16 cellular contexts compared by ENCODE assay signal in genomic region chr2:160372010-160372356, GRCh38.
A peak's percentile ranks its signal among the peaks of the same experiment; 100 is the strongest.
DNase-seq lines count a peak whose midpoint lies in the region; ATAC-seq and TF ChIP-seq lines count a peak whose summit lies in the region.
"Had no signal": no experiment of that assay in that cellular context is flagged by ENCODE, and none has a peak within 500 bp of the region (broad histone marks: within the 10 kb centered on the region; RNA-seq: fewer than 3 reads in every experiment).

No MANE protein-coding gene starts in this region.

- H3K27ac Mint-ChIP-seq in MCF 10A (ENCODE audit: low read depth, unreplicated experiment) (peak overlapping the region; percentile 85), endodermal cell (peak overlapping the region; percentile 11), natural killer cell (peak overlapping the region; percentile 72 to 86)

- H3K9me3 Mint-ChIP-seq in MCF 10A (ENCODE audit: unreplicated experiment), result peaks cover 8% of the 10 kb centered on the region
- H3K9me3 Mint-ChIP-seq in endodermal cell, result no peaks in the 10 kb centered on the region
- no peaks in the 10 kb centered on the region for H3K9me3 Mint-ChIP-seq in natural killer cell
- H3K9me3 Mint-ChIP-seq: naive B cell had no signal

- WGBS in mammary epithelial cell (ENCODE audit: low coverage, missing lambda C conversion rate), result 100% methylated on average over 1 of the region's 1 CpG
- 94% methylated on average over 1 of the region's 1 CpG; no CpG with 5 or more reads in 1 of the 2 experiments for WGBS in endodermal cell (ENCODE audit: insufficient coverage in 1 of 2, insufficient read length in 1 of 2), 2 experiments
- 36 to 63% methylated on average over 1 of the region's 1 CpG for WGBS in transverse colon (ENCODE audit: low coverage in 1 of 2), 2 donors

- DNase-seq in MCF 10A (ENCODE audit: unreplicated experiment) (no peak), mammary epithelial cell (no peak), endodermal cell (no peak), natural killer cell (no peak), transverse colon (no peak), left lobe of liver (ENCODE audit: low spot score) (no peak), LoVo (ENCODE audit: low spot score) (no peak)
- DNase-seq in activated CD8-positive, alpha-beta memory T cell treated with anti-CD3 and anti-CD28 coated beads, Interleukin-2, amount 50 U/mL, for 4 hours, result no peak
- DNase-seq: MM.1S; naive B cell; NCI-H2171; NK-92 treated with Interleukin-12 subunit alpha and Interleukin-12 subunit beta, amount 100 ng/mL, for 24 hours; WERI-Rb-1 had no signal

- intact Hi-C loops in MCF 10A (cut with micrococcal nuclease) (no loop called here), mammary epithelial cell (cut with micrococcal nuclease) (no loop called here), natural killer cell (cut with micrococcal nuclease) (loop anchor here (2.0 to 5.0 kb wide), 2 partner anchors 17 to 35 kb away; no protein-coding TSS in a partner anchor), transverse colon (cut with DNase I; ENCODE audit: low total_unique reads) (no loop called here)

- no peak for TF ChIP-seq POLR2A in transverse colon (IDR thresholded peaks at IDR 0.05)

- peaks cover 96% of the 10 kb centered on the region for H3K79me2 ChIP-seq in mammary epithelial cell (ENCODE audit: insufficient read depth, low read length)

- no peak overlapping the region for H3K4me2 ChIP-seq in mammary epithelial cell (ENCODE audit: insufficient read depth, low read depth, low read length)

- BruUV-seq in MCF 10A (replicated peaks; lab: Mats Ljungman, UMichigan) (no TSS peak), mammary epithelial cell (replicated peaks; lab: Mats Ljungman, UMichigan) (no TSS peak)

- no peak overlapping the region for H2AFZ ChIP-seq in mammary epithelial cell (ENCODE audit: low read depth, low read length)

- H3K4me1 ChIP-seq in mammary epithelial cell (ENCODE audit: insufficient read depth, low read length) (peaks cover 49% of the 10 kb centered on the region), endodermal cell (ENCODE audit: control insufficient read depth, insufficient read depth, low read length) (peaks cover 30% of the 10 kb centered on the region), transverse colon (peaks cover 35 to 94% (median 57%) of the 10 kb centered on the region in 4 donors)

- no peaks in the 10 kb centered on the region for H3K27me3 ChIP-seq in mammary epithelial cell (ENCODE audit: insufficient read depth, low read length)
- H3K27me3 ChIP-seq in endodermal cell (ENCODE audit: control insufficient read depth, insufficient read depth, low read length, poor library complexity, severe bottlenecking), result no peaks in the 10 kb centered on the region
- peaks cover 22% of the 10 kb centered on the region for H3K27me3 ChIP-seq in transverse colon
- H3K27me3 ChIP-seq: adrenal gland, suprapubic skin had no signal

- H3K36me3 ChIP-seq in mammary epithelial cell (ENCODE audit: insufficient read depth, low read length) (no peaks in the 10 kb centered on the region), endodermal cell (ENCODE audit: control insufficient read depth, insufficient read depth, low read length) (no peaks in the 10 kb centered on the region), transverse colon (no peaks in the 10 kb centered on the region)
- H3K36me3 ChIP-seq: adrenal gland, suprapubic skin, WERI-Rb-1 had no signal

- H3K27ac ChIP-seq in mammary epithelial cell (ENCODE audit: insufficient read depth, low read depth, low read length) (no peak overlapping the region), endodermal cell (ENCODE audit: low read depth, low read length) (no peak overlapping the region), transverse colon (peak overlapping the region in 3 of 4 donors; percentile 15 to 32 (median 18))
- H3K27ac ChIP-seq: SK-N-MC, suprapubic skin, WERI-Rb-1 had no signal

- peaks cover 20% of the 10 kb centered on the region for H3K36me3 Mint-ChIP-seq in MCF 10A (ENCODE audit: insufficient read depth, unreplicated experiment)
- H3K36me3 Mint-ChIP-seq in endodermal cell (ENCODE audit: low read depth), result peaks cover 1% of the 10 kb centered on the region
- no peaks in the 10 kb centered on the region for H3K36me3 Mint-ChIP-seq in natural killer cell
- H3K36me3 Mint-ChIP-seq: naive B cell had no signal

- in situ Hi-C loops in mammary epithelial cell (cut with MboI; ENCODE audit: low sequenced_read_pairs in 2 of 2), result no loop called here
- in situ Hi-C loops in transverse colon (cut with MboI; ENCODE audit: low pct_ligation_motif_present in 1 of 4, low pct_unique_long_range_greater_than_20kb in 1 of 4, low sequenced_read_pairs in 3 of 4), result no loop called here

- no peak overlapping the region for H3K4me3 ChIP-seq in mammary epithelial cell (replicated peaks in 1 of 3; ENCODE audit: insufficient read depth in 1 of 3, low read depth in 2 of 3, low read length in 3 of 3)
- no peak overlapping the region for H3K4me3 ChIP-seq in endodermal cell (ENCODE audit: low read length)
- H3K4me3 ChIP-seq in transverse colon, result no peak overlapping the region
- H3K4me3 ChIP-seq: adrenal gland, SK-N-MC, suprapubic skin had no signal

- CTCF ChIA-PET in MCF 10A (lab: Yijun Ruan, JAX), result interaction anchor here (1.3 kb wide), 1 partner anchor 48 kb away, joined by 3 read pairs; no protein-coding TSS in a partner anchor
- CTCF ChIA-PET in mammary epithelial cell (lab: Charles Lee; ENCODE audit: low non-redundant PET), result no interaction called here

- ATAC-seq in natural killer cell (peak in 1 of 3 donors; percentile 25), left lobe of liver (no peak)

- H3K4me1 Mint-ChIP-seq in MCF 10A (ENCODE audit: insufficient read depth, unreplicated experiment) (peaks cover 56% of the 10 kb centered on the region), endodermal cell (peaks cover 77% of the 10 kb centered on the region), natural killer cell (peaks cover 83 to 90% of the 10 kb centered on the region in 2 donors)

- H3K9me3 ChIP-seq in mammary epithelial cell (replicated peaks; ENCODE audit: insufficient read depth, low read length) (no peaks in the 10 kb centered on the region), endodermal cell (ENCODE audit: control insufficient read depth, low read length) (no peaks in the 10 kb centered on the region), transverse colon (no peaks in the 10 kb centered on the region)
- H3K9me3 ChIP-seq: adrenal gland, suprapubic skin had no signal

- dilution Hi-C loops in mammary epithelial cell (cut with HindIII; ENCODE audit: low sequenced_read_pairs), result no loop called here

- POLR2A ChIA-PET in MCF 10A (lab: Yijun Ruan, JAX), result interaction anchor here (0.6 kb wide), 1 partner anchor 15 kb away, joined by 3 read pairs; no protein-coding TSS in a partner anchor

- no peak for TF ChIP-seq CTCF in MCF 10A (IDR thresholded peaks at IDR 0.05; ENCODE audit: unreplicated experiment)
- TF ChIP-seq CTCF in mammary epithelial cell (conservative IDR thresholded peaks at IDR 0.05 in 1 of 2, IDR thresholded peaks at IDR 0.05 in 1 of 2; ENCODE audit: extremely low read depth in 1 of 2, insufficient read depth in 1 of 2, low read depth in 1 of 2, low read length in 2 of 2), result no peak
- no peak for TF ChIP-seq CTCF in endodermal cell (conservative IDR thresholded peaks at IDR 0.05)
- TF ChIP-seq CTCF in natural killer cell (IDR thresholded peaks at IDR 0.05), result no peak
- TF ChIP-seq CTCF in transverse colon (IDR thresholded peaks at IDR 0.05), result no peak

- TF ChIP-seq EP300 in transverse colon (IDR thresholded peaks at IDR 0.05; ENCODE audit: low read depth), result no peak

- H3K27me3 Mint-ChIP-seq in MCF 10A (ENCODE audit: insufficient read depth, unreplicated experiment) (no peaks in the 10 kb centered on the region), endodermal cell (ENCODE audit: insufficient read depth) (no peaks in the 10 kb centered on the region), natural killer cell (ENCODE audit: low read depth in 2 of 2) (no peaks in the 10 kb centered on the region)
- H3K27me3 Mint-ChIP-seq: naive B cell had no signal

- peaks cover 6% of the 10 kb centered on the region for H4K20me1 ChIP-seq in mammary epithelial cell (ENCODE audit: insufficient read depth, low read length)

- H3K4me3 Mint-ChIP-seq in MCF 10A (ENCODE audit: unreplicated experiment), result no peak overlapping the region
- no peak overlapping the region for H3K4me3 Mint-ChIP-seq in endodermal cell
- peak overlapping the region; percentile 59 for H3K4me3 Mint-ChIP-seq in natural killer cell

- H3K9ac ChIP-seq in mammary epithelial cell (ENCODE audit: insufficient read depth, low read length), result no peak overlapping the region
- H3K9ac ChIP-seq in endodermal cell (ENCODE audit: extremely low read depth, low read length, poor library complexity, severe bottlenecking), result no peak overlapping the region

Comparison
In these comparisons a context has a peak if more than half of its experiments do, and no peak if none do; other contexts are left out.
1. H3K27ac Mint-ChIP-seq: peak in every context shown above with its lines; median percentile 85 in MCF 10A; 79 in natural killer cell; 11 in endodermal cell.
2. H3K27ac ChIP-seq: peak in transverse colon (3 of 4); none in mammary epithelial cell (single experiment) and endodermal cell (single experiment).